15 cellular contexts compared by ENCODE assay signal in genomic region chr3:14278799-14279705, GRCh38.
DNase-seq lines count a peak whose midpoint lies in the region; ATAC-seq and TF ChIP-seq lines count a peak whose summit lies in the region.
"Had no signal": no experiment of that assay in that cellular context is flagged by ENCODE, and none has a peak within 500 bp of the region (broad histone marks: within the 10 kb centered on the region; RNA-seq: fewer than 3 reads in every experiment).

No MANE protein-coding gene starts in this region.

- no peaks in the 10 kb centered on the region for H3K27me3 ChIP-seq in Caco-2 (replicated peaks; ENCODE audit: control insufficient read depth, insufficient read depth, low read length)
- H3K27me3 ChIP-seq in HL-60 (ENCODE audit: insufficient read depth, poor library complexity, severe bottlenecking), result no peaks in the 10 kb centered on the region
- no peaks in the 10 kb centered on the region for H3K27me3 ChIP-seq in SK-N-SH (ENCODE audit: insufficient read depth)
- no peaks in the 10 kb centered on the region for H3K27me3 ChIP-seq in ascending aorta
- H3K27me3 ChIP-seq in gastroesophageal sphincter, result peaks cover 23% of the 10 kb centered on the region
- H3K27me3 ChIP-seq: BE2C, right atrium auricular region had no signal

- H3K9me3 ChIP-seq in Caco-2, result no peaks in the 10 kb centered on the region
- H3K9me3 ChIP-seq in SK-N-SH, result no peaks in the 10 kb centered on the region
- H3K9me3 ChIP-seq in ascending aorta, result no peaks in the 10 kb centered on the region
- no peaks in the 10 kb centered on the region for H3K9me3 ChIP-seq in gastroesophageal sphincter
- H3K9me3 ChIP-seq: BE2C, right atrium auricular region had no signal

- TF ChIP-seq EP300 in SK-N-SH (IDR thresholded peaks at IDR 0.05; ENCODE audit: borderline replicate concordance in 1 of 2, low read depth in 1 of 2, low read length in 1 of 2), result no peak
- no peak for TF ChIP-seq EP300 in gastroesophageal sphincter (IDR thresholded peaks at IDR 0.05)

- H3K27ac ChIP-seq in HL-60 (replicated peaks), result peak overlapping the region; percentile 91
- H3K27ac ChIP-seq in SK-N-SH (ENCODE audit: low read depth in 2 of 2, low read length in 1 of 2), result no peak overlapping the region
- no peak overlapping the region for H3K27ac ChIP-seq in ascending aorta
- H3K27ac ChIP-seq in gastroesophageal sphincter, result no peak overlapping the region
- H3K27ac ChIP-seq: right atrium auricular region had no signal

- 53% methylated on average over 11 of the region's 13 CpGs for WGBS in SK-N-SH (ENCODE audit: low lambda C conversion rate)
- WGBS in gastroesophageal sphincter (ENCODE audit: low coverage in 1 of 2), 2 donors, result 40% methylated on average over 1 of the region's 13 CpGs; no CpG with 5 or more reads in 1 of the 2 donors

- no peak overlapping the region for H3K4me3 ChIP-seq in Caco-2 (ENCODE audit: low read depth, low read length)
- H3K4me3 ChIP-seq in HL-60 (replicated peaks; ENCODE audit: insufficient read depth, low read length), result no peak overlapping the region
- H3K4me3 ChIP-seq in SK-N-SH (ENCODE audit: low read depth in 2 of 2, low read length in 1 of 2), result no peak overlapping the region
- H3K4me3 ChIP-seq in ascending aorta, result no peak overlapping the region
- H3K4me3 ChIP-seq in gastroesophageal sphincter, result no peak overlapping the region
- H3K4me3 ChIP-seq: right atrium auricular region had no signal

- H3K4me2 ChIP-seq in SK-N-SH, result no peak overlapping the region

- DNase-seq in Caco-2, result peak in 1 of 2 experiments; percentile 41
- DNase-seq in HL-60 (ENCODE audit: low read depth in 1 of 2, low spot score in 1 of 2), result peak in 1 of 2 experiments; percentile 83
- peak; percentile 75 for DNase-seq in SK-N-SH
- peak; percentile 93 for DNase-seq in islet precursor cell
- no peak for DNase-seq in activated CD8-positive, alpha-beta memory T cell treated with anti-CD3 and anti-CD28 coated beads for 24 hours
- no peak for DNase-seq in ascending aorta (ENCODE audit: low spot score in 2 of 2)
- DNase-seq: activated CD4-positive, alpha-beta memory T cell treated with anti-CD3 and anti-CD28 coated beads, Interleukin-2, amount 10 ng/mL, durations not matched to agents 7 days and 5 days; BE2C; DMS153; mammary epithelial cell; NCI-H2107; stimulated activated CD4-positive, alpha-beta T cell treated with anti-CD3 and anti-CD28 coated beads, Interleukin-2, amount 100 ng/mL, for 24 hours had no signal

- H3K9me2 ChIP-seq in SK-N-SH, result no peaks in the 10 kb centered on the region

- no peak for TF ChIP-seq POLR2A in gastroesophageal sphincter (IDR thresholded peaks at IDR 0.05)

- H3K36me3 ChIP-seq in Caco-2 (ENCODE audit: control insufficient read depth, insufficient read depth, low read length) (no peaks in the 10 kb centered on the region), SK-N-SH (replicated peaks in 1 of 2; ENCODE audit: control insufficient read depth in 1 of 2, insufficient read depth in 2 of 2, low read length in 1 of 2) (no peaks in the 10 kb centered on the region), ascending aorta (no peaks in the 10 kb centered on the region), gastroesophageal sphincter (no peaks in the 10 kb centered on the region)
- H3K36me3 ChIP-seq: BE2C, right atrium auricular region had no signal

- POLR2A ChIA-PET in Caco-2 (lab: Charles Lee), result no interaction called here
- POLR2A ChIA-PET in SK-N-SH (lab: Yijun Ruan, JAX), result no interaction called here

- H3K4me1 Mint-ChIP-seq in Caco-2 (ENCODE audit: low read depth, unreplicated experiment), result peaks cover 7% of the 10 kb centered on the region
- H3K4me1 Mint-ChIP-seq: activated CD4-positive, alpha-beta memory T cell treated with anti-CD3 and anti-CD28 coated beads, Interleukin-2, amount 10 ng/mL, durations not matched to agents 7 days and 5 days had no signal

- H3K9me3 Mint-ChIP-seq in Caco-2 (ENCODE audit: unreplicated experiment), result no peaks in the 10 kb centered on the region
- H3K9me3 Mint-ChIP-seq: activated CD4-positive, alpha-beta memory T cell treated with anti-CD3 and anti-CD28 coated beads, Interleukin-2, amount 10 ng/mL, durations not matched to agents 7 days and 5 days had no signal

- TF ChIP-seq CTCF in Caco-2 (IDR thresholded peaks at IDR 0.05; ENCODE audit: insufficient read depth in 1 of 2, low read depth in 1 of 2, low read length in 1 of 2, severe bottlenecking in 1 of 2, unreplicated experiment in 1 of 2) (no peak), HL-60 (IDR thresholded peaks at IDR 0.05; ENCODE audit: insufficient read depth, low read length) (no peak), SK-N-SH (IDR thresholded peaks at IDR 0.05) (no peak), ascending aorta (IDR thresholded peaks at IDR 0.05) (no peak), gastroesophageal sphincter (IDR thresholded peaks at IDR 0.05) (no peak)

- H3K27me3 Mint-ChIP-seq in Caco-2 (ENCODE audit: insufficient read depth, unreplicated experiment), result no peaks in the 10 kb centered on the region
- H3K27me3 Mint-ChIP-seq: activated CD4-positive, alpha-beta memory T cell treated with anti-CD3 and anti-CD28 coated beads, Interleukin-2, amount 10 ng/mL, durations not matched to agents 7 days and 5 days had no signal

- no peaks in the 10 kb centered on the region for H4K20me1 ChIP-seq in SK-N-SH (ENCODE audit: insufficient read depth)

- intact Hi-C loops in Caco-2 (cut with micrococcal nuclease; ENCODE audit: unreplicated experiment), result no loop called here
- intact Hi-C loops in ascending aorta (cut with DNase I), result no loop called here

- peak; percentile 50 for TF ChIP-seq RAD21 in SK-N-SH (IDR thresholded peaks at IDR 0.05; ENCODE audit: low read length)

- no peak overlapping the region for H2AFZ ChIP-seq in SK-N-SH (ENCODE audit: low read depth)

- H3F3A ChIP-seq in SK-N-SH (replicated peaks; ENCODE audit: insufficient read depth), result no peaks in the 10 kb centered on the region

- no peak overlapping the region for H3K4me3 Mint-ChIP-seq in Caco-2 (ENCODE audit: unreplicated experiment)
- H3K4me3 Mint-ChIP-seq: activated CD4-positive, alpha-beta memory T cell treated with anti-CD3 and anti-CD28 coated beads, Interleukin-2, amount 10 ng/mL, durations not matched to agents 7 days and 5 days had no signal

- no peaks in the 10 kb centered on the region for H3K79me2 ChIP-seq in SK-N-SH (ENCODE audit: insufficient read depth)

- BruUV-seq in Caco-2 (replicated peaks; lab: Mats Ljungman, UMichigan), result no TSS peak

- peak overlapping the region; percentile 36 for H3K27ac Mint-ChIP-seq in Caco-2 (ENCODE audit: unreplicated experiment)
- H3K27ac Mint-ChIP-seq: activated CD4-positive, alpha-beta memory T cell treated with anti-CD3 and anti-CD28 coated beads, Interleukin-2, amount 10 ng/mL, durations not matched to agents 7 days and 5 days had no signal

- H3K9ac ChIP-seq in SK-N-SH, result no peak overlapping the region

- H3K4me1 ChIP-seq in Caco-2 (peaks cover 35% of the 10 kb centered on the region), SK-N-SH (ENCODE audit: control insufficient read depth in 1 of 2, insufficient read depth in 2 of 2, low read depth in 1 of 2, low read length in 1 of 2) (peaks cover 0 to 12% of the 10 kb centered on the region in 2 experiments; a peak in 2 of 4 replicates), ascending aorta (no peaks in the 10 kb centered on the region), gastroesophageal sphincter (no peaks in the 10 kb centered on the region)
- H3K4me1 ChIP-seq: BE2C, right atrium auricular region had no signal

- ATAC-seq in GM21619 (IDR thresholded peaks at IDR 0.05; ENCODE audit: unreplicated experiment) (no peak), gastroesophageal sphincter (no peak)

- CTCF ChIA-PET in Caco-2 (lab: Charles Lee) (interaction anchor here (0.7 to 1.0 kb wide), 5 partner anchors 11 to 91 kb away, joined by 3 to 5 read pairs (median 4); no protein-coding TSS in a partner anchor), SK-N-SH (lab: Yijun Ruan, JAX) (interaction anchor here (0.5 to 4.9 kb wide), 17 partner anchors 9 to 229 kb away, joined by 3 to 29 read pairs (median 3); partner anchors contain the start of gene SLC6A6)

- no peaks in the 10 kb centered on the region for H3K36me3 Mint-ChIP-seq in Caco-2 (ENCODE audit: insufficient read depth, unreplicated experiment)

TF ChIP-seq in SK-N-SH, 30 proteins besides CTCF, POLR2A, EP300 and RAD21 (continues in another document):
- TF ChIP-seq CHD2 (IDR thresholded peaks at IDR 0.05; ENCODE audit: low read length, partially characterized antibody), result peak; percentile 42
- TF ChIP-seq PBX3 (IDR thresholded peaks at IDR 0.05), result no peak
- TF ChIP-seq TEAD4 (IDR thresholded peaks at IDR 0.05; ENCODE audit: borderline replicate concordance, insufficient read depth), result no peak
- TF ChIP-seq SIN3A (IDR thresholded peaks at IDR 0.05; ENCODE audit: borderline replicate concordance, low read depth, low read length), result no peak
- TF ChIP-seq MAX (IDR thresholded peaks at IDR 0.05; ENCODE audit: low read depth), result no peak
- no peak for TF ChIP-seq POLR2AphosphoS5 (IDR thresholded peaks at IDR 0.05; ENCODE audit: low read depth, low read length)
- TF ChIP-seq ELF1 (IDR thresholded peaks at IDR 0.05), result no peak
- TF ChIP-seq FOSL2 (IDR thresholded peaks at IDR 0.05; ENCODE audit: borderline replicate concordance, low read depth), result no peak
- no peak for TF ChIP-seq JUND (IDR thresholded peaks at IDR 0.05)
- peak; percentile 44; the same call in 1 of the 2 replicates for TF ChIP-seq RCOR1 (IDR thresholded peaks at IDR 0.05; ENCODE audit: low read length)
- TF ChIP-seq MEF2A (IDR thresholded peaks at IDR 0.05; ENCODE audit: borderline replicate concordance, low read depth), result no peak
- TF ChIP-seq GABPA (IDR thresholded peaks at IDR 0.05; ENCODE audit: low read depth), result no peak

Comparison
In these comparisons a context has a peak if more than half of its experiments do, and no peak if none do; other contexts are left out.
1. DNase-seq: peak in SK-N-SH (single experiment) and islet precursor cell (single experiment); none in activated CD8-positive, alpha-beta memory T cell treated with anti-CD3 and anti-CD28 coated beads for 24 hours (single experiment) and ascending aorta (0 of 2).